In the genomic region with DNA sequence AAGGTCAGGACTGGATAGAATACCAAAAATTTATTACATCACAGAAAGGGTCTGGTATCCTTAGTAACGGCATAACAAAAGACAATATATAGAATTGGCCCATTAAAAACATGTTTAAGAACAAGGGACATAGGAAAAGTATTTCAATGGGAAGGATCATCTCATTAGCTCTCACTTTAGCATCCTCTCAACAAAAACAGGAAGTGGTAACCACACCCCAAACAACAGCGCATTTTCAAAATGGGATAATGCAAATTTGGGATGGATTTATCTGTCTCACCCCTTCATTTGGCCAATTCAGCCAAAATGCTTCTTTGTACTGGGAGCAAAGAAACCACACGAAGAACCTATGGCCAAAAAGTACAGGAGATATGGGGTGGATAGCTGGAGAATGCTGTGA, we compare ENCODE assay signal across 39 cellular contexts. TPM values are rescaled to one million over a fixed set of nuclear protein-coding genes. Genes with fewer than 3 reads are reported as not detected.
"Had no signal": no experiment of that assay in that cellular context is flagged by ENCODE, and none has a peak within 500 bp of the region (broad histone marks: within the 10 kb centered on the region; RNA-seq: fewer than 3 reads in every experiment).

No MANE protein-coding gene starts in this region.

- DNase-seq: Karpas-422, Kasumi-1, MG63, MM.1S, MV-4-11, NCI-H1048, NCI-H1092, NCI-H1092 treated with DMSO at 0.1 percent for 48 hours, NCI-H1105, NCI-H1105 treated with DMSO at 0.1 percent for 48 hours, NCI-H1417, NCI-H1417 treated with DMSO at 0.1 percent for 48 hours, NCI-H1436, NCI-H1436 treated with DMSO at 0.1 percent for 48 hours, NCI-H146, NCI-H1694, NCI-H1694 treated with DMSO at 0.1 percent for 48 hours, NCI-H187, NCI-H187 treated with DMSO at 0.1 percent for 48 hours, NCI-H1930, NCI-H2029, NCI-H2029 treated with DMSO at 0.1 percent for 48 hours, NCI-H2081, NCI-H2081 treated with DMSO at 0.1 percent for 48 hours, NCI-H2107, NCI-H2171, NCI-H2171 treated with DMSO at 0.1 percent for 48 hours, NCI-H2227 treated with DMSO at 0.1 percent for 48 hours, NCI-H226, NCI-H345, NCI-H446, NCI-H446 treated with DMSO at 0.1 percent for 48 hours, NCI-H510A, NCI-H510A treated with DMSO at 0.1 percent for 48 hours, NCI-H524 had no signal

- H3K36me3 ChIP-seq: MG63 had no signal

- H3K4me3 ChIP-seq: MG63 had no signal

- H3K9me3 ChIP-seq: MG63 had no signal

RNA-seq across cellular contexts. Expression of a gene that starts 9.8 kb away (rescaled TPM):
- total RNA-seq: LHCN-M2, M059J, MCF 10A, NCI-H460 had no signal
